Comparison of ENCODE assay signal across 9 cellular contexts in the genomic region with DNA sequence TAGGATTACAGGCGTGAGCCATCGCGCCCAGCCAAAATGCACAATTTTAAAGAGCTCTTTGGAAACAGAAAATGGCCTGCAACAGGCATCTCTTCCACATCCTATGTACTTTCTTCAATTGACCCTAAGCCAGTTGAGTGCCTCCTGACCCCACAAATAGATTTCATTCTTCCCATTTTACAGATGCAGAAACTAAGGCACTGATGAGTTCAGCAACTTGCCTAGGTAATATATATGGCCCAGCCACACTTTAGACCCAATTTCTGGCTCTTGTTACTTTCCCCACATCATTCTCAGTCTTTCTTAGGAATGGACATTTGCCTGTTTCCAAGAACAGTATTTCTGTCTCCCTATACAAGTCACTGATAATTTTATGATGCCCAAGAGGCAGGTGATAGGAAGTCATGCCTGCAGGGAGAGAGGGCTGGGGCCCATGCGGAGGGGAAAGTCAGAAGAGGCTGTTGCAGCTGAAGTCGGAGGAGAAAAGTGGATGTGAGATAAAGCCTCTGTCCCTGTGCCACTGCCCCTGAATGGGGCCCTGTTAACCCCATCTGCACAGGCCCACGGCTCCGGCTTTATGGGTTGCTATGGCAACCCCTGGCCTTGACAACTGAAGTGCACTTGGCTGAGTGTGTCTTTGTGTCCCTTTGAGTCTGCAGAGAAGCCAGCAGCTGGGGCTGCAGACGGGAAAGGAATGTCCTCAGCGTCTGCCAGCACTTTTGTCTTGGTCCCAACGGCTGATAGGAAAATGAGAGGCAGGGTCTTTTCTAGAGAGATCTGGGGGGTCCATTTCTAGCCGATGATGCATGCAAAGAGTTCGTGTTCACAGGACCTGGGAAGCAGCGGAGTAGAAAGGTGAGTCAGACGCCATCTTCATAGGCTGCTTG. TPM values are rescaled to one million over a fixed set of nuclear protein-coding genes. Genes with fewer than 3 reads are reported as not detected.
DNase-seq lines count a peak whose midpoint lies in the region; ATAC-seq and TF ChIP-seq lines count a peak whose summit lies in the region.
"Had no signal": no experiment of that assay in that cellular context is flagged by ENCODE, and none has a peak within 500 bp of the region (broad histone marks: within the 10 kb centered on the region; RNA-seq: fewer than 3 reads in every experiment).

No MANE protein-coding gene starts in this region.

- no peak overlapping the region for H3K23ac ChIP-seq in IMR-90 (ENCODE audit: low read depth, low read length)

- H3K9me3 Mint-ChIP-seq in naive thymus-derived CD8-positive, alpha-beta T cell = peaks cover 0 to 12% (median 0%) of the 10 kb centered on the region in 9 donors

- H3K27me3 Mint-ChIP-seq in naive thymus-derived CD8-positive, alpha-beta T cell = no peaks in the 10 kb centered on the region
- H3K27me3 Mint-ChIP-seq: naive B cell had no signal

- H2AFZ ChIP-seq in IMR-90 (replicated peaks; ENCODE audit: low read length, poor library complexity) = no peak overlapping the region
- no peak overlapping the region for H2AFZ ChIP-seq in smooth muscle cell (ENCODE audit: low read depth)

- H2BK20ac ChIP-seq in IMR-90 (ENCODE audit: low read depth, low read length) = no peak overlapping the region

- no peak for TF ChIP-seq RAD21 in IMR-90 (IDR thresholded peaks at IDR 0.05; ENCODE audit: low read length)

- no peak overlapping the region for H3K14ac ChIP-seq in IMR-90 (replicated peaks; ENCODE audit: low read depth, low read length)

- no peaks in the 10 kb centered on the region for H3K4me1 ChIP-seq in IMR-90 (ENCODE audit: control insufficient read depth, insufficient read depth, low read length)
- H3K4me1 ChIP-seq in heart left ventricle = peaks cover 0 to 27% (median 0%) of the 10 kb centered on the region in 12 donors
- H3K4me1 ChIP-seq in smooth muscle cell (ENCODE audit: low read depth) = no peaks in the 10 kb centered on the region
- H3K4me1 ChIP-seq in transverse colon = peaks cover 0 to 7% (median 3%) of the 10 kb centered on the region in 4 donors

- TF ChIP-seq POLR2A in IMR-90 (IDR thresholded peaks at IDR 0.05; ENCODE audit: low read depth, low read length) (no peak), heart left ventricle (IDR thresholded peaks at IDR 0.05) (no peak), transverse colon (IDR thresholded peaks at IDR 0.05) (no peak)

- intact Hi-C loops in IMR-90 (cut with micrococcal nuclease) = no loop called here
- intact Hi-C loops in heart left ventricle (cut with DNase I) = no loop called here
- intact Hi-C loops in transverse colon (cut with DNase I; ENCODE audit: low total_unique reads) = no loop called here

- H3K4me3 ChIP-seq in IMR-90 (ENCODE audit: insufficient read depth, low read depth, low read length) = no peak overlapping the region
- H3K4me3 ChIP-seq in heart left ventricle = no peak overlapping the region
- no peak overlapping the region for H3K4me3 ChIP-seq in smooth muscle cell
- H3K4me3 ChIP-seq in transverse colon = no peak overlapping the region

- no peaks in the 10 kb centered on the region for H3K79me2 ChIP-seq in smooth muscle cell (ENCODE audit: low read depth)

- no peaks in the 10 kb centered on the region for H3K4me1 Mint-ChIP-seq in naive thymus-derived CD8-positive, alpha-beta T cell

- POLR2A ChIA-PET in IMR-90 (lab: Charles Lee; ENCODE audit: unreplicated experiment) = no interaction called here
- POLR2A ChIA-PET in naive thymus-derived CD8-positive, alpha-beta T cell (lab: Charles Lee) = no interaction called here

- ATAC-seq in IMR-90 (ENCODE audit: low read depth) (peak; percentile 32), heart left ventricle (peak; percentile 67 to 77 (median 73)), GM18861 (IDR thresholded peaks at IDR 0.05; ENCODE audit: unreplicated experiment) (no peak)
- no peak for ATAC-seq in naive thymus-derived CD8-positive, alpha-beta T cell
- ATAC-seq: Panc1 had no signal

- H3K56ac ChIP-seq in IMR-90 (ENCODE audit: extremely low read depth, insufficient read depth, low read length) = no peak overlapping the region

- H3K27ac Mint-ChIP-seq in naive thymus-derived CD8-positive, alpha-beta T cell = no peak overlapping the region

- H2BK15ac ChIP-seq in IMR-90 (ENCODE audit: low read depth, low read length) = no peak overlapping the region

- in situ Hi-C loops in IMR-90 (cut with MboI; ENCODE audit: low sequenced_read_pairs) = no loop called here
- in situ Hi-C loops in transverse colon (cut with MboI; ENCODE audit: low pct_ligation_motif_present in 1 of 4, low pct_unique_long_range_greater_than_20kb in 1 of 4, low sequenced_read_pairs in 3 of 4) = no loop called here

- no peaks in the 10 kb centered on the region for H3K79me1 ChIP-seq in IMR-90 (ENCODE audit: low read depth in 1 of 2, low read length in 2 of 2)

- DNase-seq in IMR-90 = no peak
- peak; percentile 55 for DNase-seq in NCI-H748 treated with DMSO at 0.1 percent for 48 hours (lab: John Stamatoyannopoulos, UW)
- peak in 1 of 5 donors; percentile 34 for DNase-seq in heart left ventricle
- DNase-seq in smooth muscle cell (lab: John Stamatoyannopoulos, UW; ENCODE audit: unreplicated experiment) = no peak
- DNase-seq in naive thymus-derived CD8-positive, alpha-beta T cell = no peak
- no peak for DNase-seq in transverse colon
- DNase-seq: naive B cell had no signal

- H3K9me1 ChIP-seq in IMR-90 (ENCODE audit: insufficient read depth, low read length) = no peaks in the 10 kb centered on the region

- H3K27me3 ChIP-seq in IMR-90 (ENCODE audit: control insufficient read depth, insufficient read depth, low read length) = peaks cover 8% of the 10 kb centered on the region
- H3K27me3 ChIP-seq in heart left ventricle = no peaks in the 10 kb centered on the region
- H3K27me3 ChIP-seq in smooth muscle cell (ENCODE audit: low read depth) = no peaks in the 10 kb centered on the region
- no peaks in the 10 kb centered on the region for H3K27me3 ChIP-seq in transverse colon

- H3K4ac ChIP-seq in IMR-90 (ENCODE audit: low read depth, low read length) = no peak overlapping the region

- no peak overlapping the region for H2BK120ac ChIP-seq in IMR-90 (ENCODE audit: low read depth, low read length)

- 30% methylated on average over 10 of the region's 14 CpGs; no CpG with 5 or more reads in 1 of the 2 experiments for WGBS in IMR-90 (ENCODE audit: extremely low coverage in 2 of 2, insufficient read length in 1 of 2), 2 experiments
- WGBS in heart left ventricle, 4 donors = 43 to 50% (median 45%) methylated on average over 14 of the region's 14 CpGs
- 42% methylated on average over 14 of the region's 14 CpGs for WGBS in smooth muscle cell (ENCODE audit: low lambda C conversion rate)
- 42 to 46% methylated on average over 11 to 14 of the region's 14 CpGs for WGBS in transverse colon (ENCODE audit: low coverage in 1 of 2), 2 donors

- dilution Hi-C loops in IMR-90 (cut with HindIII; ENCODE audit: low sequenced_read_pairs, unreplicated experiment) = no loop called here

- H3K9ac ChIP-seq in IMR-90 (ENCODE audit: low read depth, low read length) (no peak overlapping the region), smooth muscle cell (ENCODE audit: low read depth) (no peak overlapping the region)

- H3K27ac ChIP-seq in IMR-90 (ENCODE audit: insufficient read depth, low read length) (no peak overlapping the region), heart left ventricle (peak overlapping the region in 1 of 12 donors; percentile 11), smooth muscle cell (ENCODE audit: low read depth) (no peak overlapping the region), transverse colon (no peak overlapping the region)

- no TSS peak for BruUV-seq in IMR-90 (replicated peaks; lab: Mats Ljungman, UMichigan)

- no peak overlapping the region for H4K5ac ChIP-seq in IMR-90 (ENCODE audit: low read depth, low read length)

- H2AK9ac ChIP-seq in IMR-90 (replicated peaks; ENCODE audit: low read depth, low read length, poor library complexity) = no peak overlapping the region

- H4K91ac ChIP-seq in IMR-90 (ENCODE audit: insufficient read depth, low read depth, low read length) = no peak overlapping the region

- TF ChIP-seq CTCF in IMR-90 (conservative IDR thresholded peaks at IDR 0.05; ENCODE audit: low read depth, low read length) (no peak), heart left ventricle (IDR thresholded peaks at IDR 0.05) (no peak), smooth muscle cell (IDR thresholded peaks at IDR 0.05; ENCODE audit: borderline replicate concordance, insufficient read depth, poor library complexity, severe bottlenecking) (no peak), transverse colon (IDR thresholded peaks at IDR 0.05) (no peak)

- no peak overlapping the region for H2AK5ac ChIP-seq in IMR-90 (ENCODE audit: low read depth, low read length)

- H4K8ac ChIP-seq in IMR-90 (ENCODE audit: low read depth in 2 of 2, low read length in 2 of 2) = no peak overlapping the region

- peaks cover 5% of the 10 kb centered on the region; the same call in 1 of the 2 replicates for H3K9me3 ChIP-seq in IMR-90 (ENCODE audit: control insufficient read depth, insufficient read depth, low read length)
- peaks cover 0 to 12% (median 0%) of the 10 kb centered on the region in 12 donors for H3K9me3 ChIP-seq in heart left ventricle
- H3K9me3 ChIP-seq in smooth muscle cell (replicated peaks; ENCODE audit: low read depth) = no peaks in the 10 kb centered on the region
- peaks cover 0 to 6% of the 10 kb centered on the region in 2 donors for H3K9me3 ChIP-seq in transverse colon

- no peak overlapping the region for H3K18ac ChIP-seq in IMR-90 (ENCODE audit: low read depth, low read length)

- H3K36me3 ChIP-seq in IMR-90 (ENCODE audit: control insufficient read depth, insufficient read depth, low read length) = no peaks in the 10 kb centered on the region
- H3K36me3 ChIP-seq in heart left ventricle = no peaks in the 10 kb centered on the region
- H3K36me3 ChIP-seq in smooth muscle cell (ENCODE audit: low read depth) = no peaks in the 10 kb centered on the region
- no peaks in the 10 kb centered on the region for H3K36me3 ChIP-seq in transverse colon

- TF ChIP-seq EP300 in transverse colon (IDR thresholded peaks at IDR 0.05; ENCODE audit: low read depth) = no peak

- no peak overlapping the region for H3K4me3 Mint-ChIP-seq in naive thymus-derived CD8-positive, alpha-beta T cell

- H3K36me3 Mint-ChIP-seq in naive thymus-derived CD8-positive, alpha-beta T cell = peaks cover 0 to 22% (median 4%) of the 10 kb centered on the region in 3 donors

- CTCF ChIA-PET in IMR-90 (lab: Yijun Ruan, JAX) = no interaction called here

- H3K4me2 ChIP-seq in IMR-90 (ENCODE audit: low read depth, low read length) = no peak overlapping the region
- H3K4me2 ChIP-seq in smooth muscle cell = peak overlapping the region; percentile 3

- no peaks in the 10 kb centered on the region for H3F3A ChIP-seq in smooth muscle cell (ENCODE audit: low read depth)

- no peak overlapping the region for H2BK5ac ChIP-seq in IMR-90 (ENCODE audit: low read depth, low read length, poor library complexity, severe bottlenecking)

- H4K20me1 ChIP-seq in IMR-90 (ENCODE audit: insufficient read depth, low read length) = no peaks in the 10 kb centered on the region
- no peaks in the 10 kb centered on the region for H4K20me1 ChIP-seq in smooth muscle cell (ENCODE audit: low read depth)

RNA-seq across cellular contexts. Expression of a gene that starts 45.9 kb away (rescaled TPM):
- total RNA-seq in IMR-90 (2012; rRNA removed) = 4.4 and 4.5 TPM in 2 replicates
- polyA plus RNA-seq in IMR-90 (2012; rRNA removed) = 6.1 and 6.9 TPM in 2 replicates
- 3.0 and 4.0 TPM in 2 replicates for polyA plus RNA-seq in IMR-90 (2012; cell fraction: cytosol; rRNA removed)
- polyA plus RNA-seq in IMR-90 (2012; cell fraction: nucleus; rRNA removed; ENCODE audit: low replicate concordance) = 3.9 and 7.6 TPM in 2 replicates
- 10 to 100 TPM in 5 of 9 donors, 1 to 10 TPM in 4; 5.1 to 37.0 (median 12.8) TPM for total RNA-seq in heart left ventricle
- polyA plus RNA-seq in heart left ventricle = 10 to 100 TPM in 1 of 2 donors, 1 to 10 TPM in 1; 3.4 to 17.6 TPM
- 9.2 and 11.9 TPM in 2 replicates for total RNA-seq in smooth muscle cell
- 10.6 and 11.3 TPM in 2 replicates for polyA plus RNA-seq in smooth muscle cell
- total RNA-seq in naive thymus-derived CD8-positive, alpha-beta T cell = 1 to 10 TPM; 10.0 TPM
- polyA plus RNA-seq in naive thymus-derived CD8-positive, alpha-beta T cell = 1 to 10 TPM; 1.7 to 2.4 (median 1.7) TPM
- total RNA-seq in transverse colon = 10 to 100 TPM; 15.7 to 35.2 (median 21.7) TPM

Comparison
In these comparisons a context has a peak if more than half of its experiments do, and no peak if none do; other contexts are left out.
1. ATAC-seq: peak in IMR-90 (single experiment) and heart left ventricle (4 of 4); none in naive thymus-derived CD8-positive, alpha-beta T cell (0 of 2) and GM18861 (single experiment).